18 cellular contexts compared by ENCODE assay signal in genomic region chr9:121661328-121661727, GRCh38. TPM values are rescaled to one million over a fixed set of nuclear protein-coding genes. Genes with fewer than 3 reads are reported as not detected.
DNase-seq lines count a peak whose midpoint lies in the region; ATAC-seq and TF ChIP-seq lines count a peak whose summit lies in the region.
"Had no signal": no experiment of that assay in that cellular context is flagged by ENCODE, and none has a peak within 500 bp of the region (broad histone marks: within the 10 kb centered on the region; RNA-seq: fewer than 3 reads in every experiment).

No MANE protein-coding gene starts in this region.

- no peak overlapping the region for H3K4me3 ChIP-seq in mesodermal cell (ENCODE audit: extremely low read depth, insufficient read depth, low read length, poor library complexity, severe bottlenecking)
- H3K4me3 ChIP-seq: BLaER1 had no signal

- peaks cover 6% of the 10 kb centered on the region for H3K36me3 Mint-ChIP-seq in chondrocyte (ENCODE audit: low read depth)
- H3K36me3 Mint-ChIP-seq in activated naive CD8-positive, alpha-beta T cell treated with anti-CD3 and anti-CD28 coated beads for 36 hours, result no peaks in the 10 kb centered on the region
- H3K36me3 Mint-ChIP-seq: CD4-positive, CD25-positive, alpha-beta regulatory T cell; CD8-positive, alpha-beta T cell had no signal

- H3K27ac ChIP-seq in mesodermal cell (ENCODE audit: low read depth, low read length, severe bottlenecking), result peak overlapping the region; percentile 94
- H3K27ac ChIP-seq: BLaER1, C4-2B had no signal

- no peak for ATAC-seq in HG02623 (IDR thresholded peaks at IDR 0.05; ENCODE audit: unreplicated experiment)
- ATAC-seq: CD8-positive, alpha-beta T cell had no signal

- no peak overlapping the region for H3K27ac Mint-ChIP-seq in chondrocyte (ENCODE audit: unreplicated experiment)
- H3K27ac Mint-ChIP-seq in activated naive CD8-positive, alpha-beta T cell treated with anti-CD3 and anti-CD28 coated beads for 36 hours, result no peak overlapping the region
- H3K27ac Mint-ChIP-seq: B cell; CD8-positive, alpha-beta T cell had no signal

- no peak for TF ChIP-seq CTCF in chondrocyte (IDR thresholded peaks at IDR 0.05)

- H3K4me1 Mint-ChIP-seq in chondrocyte (ENCODE audit: low read depth), result peaks cover 38% of the 10 kb centered on the region
- no peaks in the 10 kb centered on the region for H3K4me1 Mint-ChIP-seq in activated naive CD8-positive, alpha-beta T cell treated with anti-CD3 and anti-CD28 coated beads for 36 hours
- H3K4me1 Mint-ChIP-seq: B cell; CD4-positive, CD25-positive, alpha-beta regulatory T cell had no signal

- H3K27me3 Mint-ChIP-seq in chondrocyte (ENCODE audit: low read depth), result no peaks in the 10 kb centered on the region
- H3K27me3 Mint-ChIP-seq in activated naive CD8-positive, alpha-beta T cell treated with anti-CD3 and anti-CD28 coated beads for 36 hours, result peaks cover 36% of the 10 kb centered on the region

- no peaks in the 10 kb centered on the region for H3K9me3 Mint-ChIP-seq in chondrocyte (ENCODE audit: low read depth)
- no peaks in the 10 kb centered on the region for H3K9me3 Mint-ChIP-seq in activated naive CD8-positive, alpha-beta T cell treated with anti-CD3 and anti-CD28 coated beads for 36 hours
- H3K9me3 Mint-ChIP-seq: CD8-positive, alpha-beta T cell had no signal

- DNase-seq in NCI-H69 (lab: John Stamatoyannopoulos, UW), result peak; percentile 16
- peak; percentile 44 for DNase-seq in chondrocyte (ENCODE audit: low spot score)
- DNase-seq in posterior vena cava (ENCODE audit: low spot score), result peak; percentile 36
- no peak for DNase-seq in activated naive CD4-positive, alpha-beta T cell (lab: John Stamatoyannopoulos, UW)
- no peak for DNase-seq in activated naive CD8-positive, alpha-beta T cell treated with anti-CD3 and anti-CD28 coated beads for 36 hours
- DNase-seq in Kasumi-1 (lab: John Stamatoyannopoulos, UW), result no peak
- DNase-seq: Caco-2; CD4-positive, CD25-positive, alpha-beta regulatory T cell; CD8-positive, alpha-beta T cell; DMS153; DND-41; H7; HCEC 1CT had no signal

- intact Hi-C loops in posterior vena cava (cut with DNase I), result no loop called here

- peaks cover 59% of the 10 kb centered on the region for H3K4me1 ChIP-seq in mesodermal cell (ENCODE audit: control insufficient read depth, insufficient read depth, low read length, poor library complexity, severe bottlenecking)

- H3K4me3 Mint-ChIP-seq in chondrocyte (ENCODE audit: unreplicated experiment), result no peak overlapping the region
- no peak overlapping the region for H3K4me3 Mint-ChIP-seq in activated naive CD8-positive, alpha-beta T cell treated with anti-CD3 and anti-CD28 coated beads for 36 hours
- H3K4me3 Mint-ChIP-seq: B cell; CD4-positive, CD25-positive, alpha-beta regulatory T cell; CD8-positive, alpha-beta T cell had no signal

- no peaks in the 10 kb centered on the region for H3K9me3 ChIP-seq in mesodermal cell (ENCODE audit: control insufficient read depth, low read length)
- H3K9me3 ChIP-seq: BLaER1, Caco-2 had no signal

- 96% methylated on average over 3 to 4 of the region's 5 CpGs for WGBS in mesodermal cell (ENCODE audit: insufficient coverage in 2 of 2), 2 experiments

- peaks cover 38% of the 10 kb centered on the region for H3K36me3 ChIP-seq in mesodermal cell (ENCODE audit: control insufficient read depth, insufficient read depth, low read length)

RNA-seq across cellular contexts. Expression of gene DAB2IP, which starts 9.9 kb away (rescaled TPM):
- total RNA-seq in chondrocyte (36.6 to 66.7 TPM (median 58.5 TPM) in 3 replicates), posterior vena cava (10 to 100 TPM; 68.1 to 83.8 TPM)
- 49.6 TPM for polyA plus RNA-seq in mesodermal cell (2013, experiment 1 of 2)
- polyA plus RNA-seq in mesodermal cell (2013, experiment 2 of 2), result 34.2 TPM
- total RNA-seq in activated naive CD8-positive, alpha-beta T cell treated with anti-CD3 and anti-CD28 coated beads for 36 hours, result under 1 TPM; 0.18 to 0.33 TPM
- total RNA-seq: CD4-positive, CD25-positive, alpha-beta regulatory T cell had no signal
- polyA plus RNA-seq: CD4-positive, CD25-positive, alpha-beta regulatory T cell had no signal

Comparison
In these comparisons a context has a peak if more than half of its experiments do, and no peak if none do; other contexts are left out.
1. DNase-seq: peak in NCI-H69 (single experiment), chondrocyte (single experiment) and posterior vena cava (single experiment); none in activated naive CD4-positive, alpha-beta T cell (0 of 4), activated naive CD8-positive, alpha-beta T cell treated with anti-CD3 and anti-CD28 coated beads for 36 hours (single experiment) and Kasumi-1 (0 of 2).
2. RNA of gene DAB2IP, which starts 9.9 kb away (total RNA-seq): 68.1 to 83.8 TPM in posterior vena cava and 36.6 to 66.7 TPM in chondrocyte; 0.18 to 0.33 TPM in activated naive CD8-positive, alpha-beta T cell treated with anti-CD3 and anti-CD28 coated beads for 36 hours; every median in the first group is over 10 times any median in the second.